ENCODE assay signal across 2 cellular contexts in the genomic region with DNA sequence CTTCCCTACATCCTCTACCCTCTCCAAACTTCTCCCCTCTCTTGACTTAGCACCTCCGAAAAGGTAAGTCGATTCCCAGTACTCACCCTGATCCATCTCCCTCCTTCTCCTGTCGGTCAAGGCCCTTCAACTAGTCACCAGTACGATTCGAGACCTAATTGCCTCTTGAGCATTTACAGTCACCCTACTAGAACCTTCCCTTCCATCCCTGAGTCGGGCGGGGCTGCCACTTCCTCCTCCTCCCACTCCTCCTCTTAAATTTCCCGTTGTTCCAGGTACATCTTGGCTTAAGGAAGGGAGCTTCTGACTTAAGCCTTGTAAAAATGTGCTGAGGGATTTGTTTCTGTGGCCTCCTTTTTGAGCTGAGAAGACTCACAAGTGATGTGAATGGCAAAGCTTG.
TF ChIP-seq lines count a peak whose summit lies in the region.

A gene (minus strand): TSS at position 101 of the 400 bp plus-strand sequence.

TF ChIP-seq in GM23338, 12 proteins besides CTCF, POLR2A, EP300 and RAD21 (continues in another document):
- TF ChIP-seq STAT1 (IDR thresholded peaks at IDR 0.05; ENCODE audit: unreplicated experiment) (no peak), JUNB (IDR thresholded peaks at IDR 0.05; ENCODE audit: unreplicated experiment) (no peak), EZH2 (IDR thresholded peaks at IDR 0.05; ENCODE audit: low read depth, unreplicated experiment) (no peak), NANOG (IDR thresholded peaks at IDR 0.05; ENCODE audit: borderline replicate concordance) (no peak), EZH2phosphoT487 (IDR thresholded peaks at IDR 0.05; ENCODE audit: unreplicated experiment) (no peak), CREB1 (CRISPR knock-in tag; IDR thresholded peaks at IDR 0.05; ENCODE audit: low read depth) (no peak), ZNF331 (CRISPR knock-in tag; IDR thresholded peaks at IDR 0.05; ENCODE audit: low read depth) (no peak)
- TF ChIP-seq, protein P1, sequence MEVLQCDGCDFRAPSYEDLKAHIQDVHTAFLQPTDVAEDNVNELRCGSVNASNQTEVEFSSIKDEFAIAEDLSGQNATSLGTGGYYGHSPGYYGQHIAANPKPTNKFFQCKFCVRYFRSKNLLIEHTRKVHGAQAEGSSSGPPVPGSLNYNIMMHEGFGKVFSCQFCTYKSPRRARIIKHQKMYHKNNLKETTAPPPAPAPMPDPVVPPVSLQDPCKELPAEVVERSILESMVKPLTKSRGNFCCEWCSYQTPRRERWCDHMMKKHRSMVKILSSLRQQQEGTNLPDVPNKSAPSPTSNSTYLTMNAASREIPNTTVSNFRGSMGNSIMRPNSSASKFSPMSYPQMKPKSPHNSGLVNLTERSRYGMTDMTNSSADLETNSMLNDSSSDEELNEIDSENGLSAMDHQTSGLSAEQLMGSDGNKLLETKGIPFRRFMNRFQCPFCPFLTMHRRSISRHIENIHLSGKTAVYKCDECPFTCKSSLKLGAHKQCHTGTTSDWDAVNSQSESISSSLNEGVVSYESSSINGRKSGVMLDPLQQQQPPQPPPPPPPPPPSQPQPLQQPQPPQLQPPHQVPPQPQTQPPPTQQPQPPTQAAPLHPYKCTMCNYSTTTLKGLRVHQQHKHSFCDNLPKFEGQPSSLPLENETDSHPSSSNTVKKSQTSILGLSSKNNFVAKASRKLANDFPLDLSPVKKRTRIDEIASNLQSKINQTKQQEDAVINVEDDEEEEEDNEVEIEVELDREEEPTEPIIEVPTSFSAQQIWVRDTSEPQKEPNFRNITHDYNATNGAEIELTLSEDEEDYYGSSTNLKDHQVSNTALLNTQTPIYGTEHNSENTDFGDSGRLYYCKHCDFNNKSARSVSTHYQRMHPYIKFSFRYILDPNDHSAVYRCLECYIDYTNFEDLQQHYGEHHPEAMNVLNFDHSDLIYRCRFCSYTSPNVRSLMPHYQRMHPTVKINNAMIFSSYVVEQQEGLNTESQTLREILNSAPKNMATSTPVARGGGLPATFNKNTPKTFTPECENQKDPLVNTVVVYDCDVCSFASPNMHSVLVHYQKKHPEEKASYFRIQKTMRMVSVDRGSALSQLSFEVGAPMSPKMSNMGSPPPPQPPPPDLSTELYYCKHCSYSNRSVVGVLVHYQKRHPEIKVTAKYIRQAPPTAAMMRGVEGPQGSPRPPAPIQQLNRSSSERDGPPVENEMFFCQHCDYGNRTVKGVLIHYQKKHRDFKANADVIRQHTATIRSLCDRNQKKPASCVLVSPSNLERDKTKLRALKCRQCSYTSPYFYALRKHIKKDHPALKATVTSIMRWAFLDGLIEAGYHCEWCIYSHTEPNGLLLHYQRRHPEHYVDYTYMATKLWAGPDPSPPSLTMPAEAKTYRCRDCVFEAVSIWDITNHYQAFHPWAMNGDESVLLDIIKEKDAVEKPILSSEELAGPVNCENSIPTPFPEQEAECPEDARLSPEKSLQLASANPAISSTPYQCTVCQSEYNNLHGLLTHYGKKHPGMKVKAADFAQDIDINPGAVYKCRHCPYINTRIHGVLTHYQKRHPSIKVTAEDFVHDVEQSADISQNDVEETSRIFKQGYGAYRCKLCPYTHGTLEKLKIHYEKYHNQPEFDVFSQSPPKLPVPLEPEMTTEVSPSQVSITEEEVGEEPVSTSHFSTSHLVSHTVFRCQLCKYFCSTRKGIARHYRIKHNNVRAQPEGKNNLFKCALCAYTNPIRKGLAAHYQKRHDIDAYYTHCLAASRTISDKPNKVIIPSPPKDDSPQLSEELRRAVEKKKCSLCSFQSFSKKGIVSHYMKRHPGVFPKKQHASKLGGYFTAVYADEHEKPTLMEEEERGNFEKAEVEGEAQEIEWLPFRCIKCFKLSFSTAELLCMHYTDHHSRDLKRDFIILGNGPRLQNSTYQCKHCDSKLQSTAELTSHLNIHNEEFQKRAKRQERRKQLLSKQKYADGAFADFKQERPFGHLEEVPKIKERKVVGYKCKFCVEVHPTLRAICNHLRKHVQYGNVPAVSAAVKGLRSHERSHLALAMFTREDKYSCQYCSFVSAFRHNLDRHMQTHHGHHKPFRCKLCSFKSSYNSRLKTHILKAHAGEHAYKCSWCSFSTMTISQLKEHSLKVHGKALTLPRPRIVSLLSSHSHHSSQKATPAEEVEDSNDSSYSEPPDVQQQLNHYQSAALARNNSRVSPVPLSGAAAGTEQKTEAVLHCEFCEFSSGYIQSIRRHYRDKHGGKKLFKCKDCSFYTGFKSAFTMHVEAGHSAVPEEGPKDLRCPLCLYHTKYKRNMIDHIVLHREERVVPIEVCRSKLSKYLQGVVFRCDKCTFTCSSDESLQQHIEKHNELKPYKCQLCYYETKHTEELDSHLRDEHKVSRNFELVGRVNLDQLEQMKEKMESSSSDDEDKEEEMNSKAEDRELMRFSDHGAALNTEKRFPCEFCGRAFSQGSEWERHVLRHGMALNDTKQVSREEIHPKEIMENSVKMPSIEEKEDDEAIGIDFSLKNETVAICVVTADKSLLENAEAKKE (CRISPR knock-in tag; IDR thresholded peaks at IDR 0.05), result no peak
- TF ChIP-seq, protein P2, sequence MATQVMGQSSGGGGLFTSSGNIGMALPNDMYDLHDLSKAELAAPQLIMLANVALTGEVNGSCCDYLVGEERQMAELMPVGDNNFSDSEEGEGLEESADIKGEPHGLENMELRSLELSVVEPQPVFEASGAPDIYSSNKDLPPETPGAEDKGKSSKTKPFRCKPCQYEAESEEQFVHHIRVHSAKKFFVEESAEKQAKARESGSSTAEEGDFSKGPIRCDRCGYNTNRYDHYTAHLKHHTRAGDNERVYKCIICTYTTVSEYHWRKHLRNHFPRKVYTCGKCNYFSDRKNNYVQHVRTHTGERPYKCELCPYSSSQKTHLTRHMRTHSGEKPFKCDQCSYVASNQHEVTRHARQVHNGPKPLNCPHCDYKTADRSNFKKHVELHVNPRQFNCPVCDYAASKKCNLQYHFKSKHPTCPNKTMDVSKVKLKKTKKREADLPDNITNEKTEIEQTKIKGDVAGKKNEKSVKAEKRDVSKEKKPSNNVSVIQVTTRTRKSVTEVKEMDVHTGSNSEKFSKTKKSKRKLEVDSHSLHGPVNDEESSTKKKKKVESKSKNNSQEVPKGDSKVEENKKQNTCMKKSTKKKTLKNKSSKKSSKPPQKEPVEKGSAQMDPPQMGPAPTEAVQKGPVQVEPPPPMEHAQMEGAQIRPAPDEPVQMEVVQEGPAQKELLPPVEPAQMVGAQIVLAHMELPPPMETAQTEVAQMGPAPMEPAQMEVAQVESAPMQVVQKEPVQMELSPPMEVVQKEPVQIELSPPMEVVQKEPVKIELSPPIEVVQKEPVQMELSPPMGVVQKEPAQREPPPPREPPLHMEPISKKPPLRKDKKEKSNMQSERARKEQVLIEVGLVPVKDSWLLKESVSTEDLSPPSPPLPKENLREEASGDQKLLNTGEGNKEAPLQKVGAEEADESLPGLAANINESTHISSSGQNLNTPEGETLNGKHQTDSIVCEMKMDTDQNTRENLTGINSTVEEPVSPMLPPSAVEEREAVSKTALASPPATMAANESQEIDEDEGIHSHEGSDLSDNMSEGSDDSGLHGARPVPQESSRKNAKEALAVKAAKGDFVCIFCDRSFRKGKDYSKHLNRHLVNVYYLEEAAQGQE (IDR thresholded peaks at IDR 0.05; ENCODE audit: unreplicated experiment), result no peak
- TF ChIP-seq, protein P3, sequence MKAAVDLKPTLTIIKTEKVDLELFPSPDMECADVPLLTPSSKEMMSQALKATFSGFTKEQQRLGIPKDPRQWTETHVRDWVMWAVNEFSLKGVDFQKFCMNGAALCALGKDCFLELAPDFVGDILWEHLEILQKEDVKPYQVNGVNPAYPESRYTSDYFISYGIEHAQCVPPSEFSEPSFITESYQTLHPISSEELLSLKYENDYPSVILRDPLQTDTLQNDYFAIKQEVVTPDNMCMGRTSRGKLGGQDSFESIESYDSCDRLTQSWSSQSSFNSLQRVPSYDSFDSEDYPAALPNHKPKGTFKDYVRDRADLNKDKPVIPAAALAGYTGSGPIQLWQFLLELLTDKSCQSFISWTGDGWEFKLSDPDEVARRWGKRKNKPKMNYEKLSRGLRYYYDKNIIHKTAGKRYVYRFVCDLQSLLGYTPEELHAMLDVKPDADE (IDR thresholded peaks at IDR 0.05), result no peak

TF ChIP-seq in H1, 55 proteins besides CTCF, POLR2A, EP300 and RAD21:
- TF ChIP-seq TAF7 (optimal IDR thresholded peaks at IDR 0.05; ENCODE audit: borderline replicate concordance, low read depth, low read length), result no peak
- TF ChIP-seq, protein P4, sequence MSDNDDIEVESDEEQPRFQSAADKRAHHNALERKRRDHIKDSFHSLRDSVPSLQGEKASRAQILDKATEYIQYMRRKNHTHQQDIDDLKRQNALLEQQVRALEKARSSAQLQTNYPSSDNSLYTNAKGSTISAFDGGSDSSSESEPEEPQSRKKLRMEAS (IDR thresholded peaks at IDR 0.05), result no peak
- no peak for TF ChIP-seq TEAD4 (IDR thresholded peaks at IDR 0.05; ENCODE audit: low read depth, low read length)
- no peak for TF ChIP-seq CTBP2 (IDR thresholded peaks at IDR 0.05; ENCODE audit: borderline replicate concordance, insufficient read depth, insufficient read length, low read length)
- no peak for TF ChIP-seq TCF12 (IDR thresholded peaks at IDR 0.05; ENCODE audit: low read depth, low read length)
- TF ChIP-seq SAP30 (IDR thresholded peaks at IDR 0.05; ENCODE audit: insufficient read depth, insufficient replicate concordance, low read length), result no peak
